Comparison of ENCODE assay signal across 8 cellular contexts in genomic region chr7:66845382-66846095, GRCh38.
A peak's percentile ranks its signal among the peaks of the same experiment; 100 is the strongest.
DNase-seq lines count a peak whose midpoint lies in the region; ATAC-seq, FAIRE-seq and TF ChIP-seq lines count a peak whose summit lies in the region.

No MANE protein-coding gene starts in this region.

- TF ChIP-seq POLR2A in uterus (IDR thresholded peaks at IDR 0.05): no peak

- H3K9me3 ChIP-seq in heart right ventricle (no peaks in the 10 kb centered on the region), mucosa of descending colon (no peaks in the 10 kb centered on the region), uterus (no peaks in the 10 kb centered on the region)

- DNase-seq in heart right ventricle (peak in 1 of 2 donors; percentile 13), cardiac septum (ENCODE audit: low spot score) (no peak), bronchial epithelial cell (ENCODE audit: low read depth) (no peak), mucosa of descending colon (peak; percentile 15 to 66 (median 42)), uterus (no peak), GF-D8 (lab: John Stamatoyannopoulos, UW) (no peak), NCI-H2107 treated with DMSO at 0.1 percent for 48 hours (lab: John Stamatoyannopoulos, UW; ENCODE audit: unreplicated experiment) (no peak)

- TF ChIP-seq CTCF in heart right ventricle (IDR thresholded peaks at IDR 0.05): no peak
- TF ChIP-seq CTCF in bronchial epithelial cell (IDR thresholded peaks at IDR 0.05; ENCODE audit: insufficient read depth, low read length, severe bottlenecking): no peak
- no peak for TF ChIP-seq CTCF in mucosa of descending colon (IDR thresholded peaks at IDR 0.05)
- no peak for TF ChIP-seq CTCF in uterus (IDR thresholded peaks at IDR 0.05)

- H3K4me1 ChIP-seq in heart right ventricle (peaks cover 0 to 19% (median 7%) of the 10 kb centered on the region in 9 donors), mucosa of descending colon (ENCODE audit: low read depth) (peaks cover 13% of the 10 kb centered on the region), uterus (no peaks in the 10 kb centered on the region)

- H3K27me3 ChIP-seq in heart right ventricle (no peaks in the 10 kb centered on the region), bronchial epithelial cell (ENCODE audit: control insufficient read depth, insufficient read depth, low read length) (no peaks in the 10 kb centered on the region), uterus (no peaks in the 10 kb centered on the region)

- peak overlapping the region; percentile 83 to 98 (median 92) for H3K27ac ChIP-seq in heart right ventricle
- H3K27ac ChIP-seq in uterus: peak overlapping the region; percentile 87 to 91

- H3K36me3 ChIP-seq in heart right ventricle: no peaks in the 10 kb centered on the region
- H3K36me3 ChIP-seq in bronchial epithelial cell (ENCODE audit: control insufficient read depth, insufficient read depth, low read length): no peaks in the 10 kb centered on the region
- H3K36me3 ChIP-seq in mucosa of descending colon (ENCODE audit: low read depth): no peaks in the 10 kb centered on the region
- H3K36me3 ChIP-seq in uterus: no peaks in the 10 kb centered on the region

- H3K4me3 ChIP-seq in heart right ventricle (peak overlapping the region; percentile 69 to 99 (median 92)), bronchial epithelial cell (ENCODE audit: low read depth, low read length) (peak overlapping the region; percentile 61), mucosa of descending colon (peak overlapping the region; percentile 48), uterus (peak overlapping the region; percentile 62 to 78)

- ATAC-seq in heart right ventricle (no peak), mucosa of descending colon (no peak), GM21529 (IDR thresholded peaks at IDR 0.05; ENCODE audit: unreplicated experiment) (no peak)

- FAIRE-seq in bronchial epithelial cell (lab: Jason Lieb, UNC): no peak

- intact Hi-C loops in heart right ventricle (cut with DNase I): loop anchor here in 2 of 10 donors (2.0 to 10.0 kb wide), 2 partner anchors 101 to 105 kb away; partner anchors contain the start of gene RABGEF1 (in 2 of the 2)
- intact Hi-C loops in cardiac septum (cut with DNase I): no loop called here
- intact Hi-C loops in mucosa of descending colon (cut with DNase I, micrococcal nuclease): no loop called here
- intact Hi-C loops in uterus (cut with DNase I; ENCODE audit: low total_unique reads): no loop called here

- 56 to 69% methylated on average over 19 of the region's 19 CpGs for WGBS in heart right ventricle, 2 donors

Comparison
In these comparisons a context has a peak if more than half of its experiments do, and no peak if none do; other contexts are left out.
1. DNase-seq: peak in mucosa of descending colon (3 of 3); none in cardiac septum (single experiment), bronchial epithelial cell (single experiment), uterus (0 of 2), GF-D8 (single experiment) and NCI-H2107 treated with DMSO at 0.1 percent for 48 hours (single experiment).
2. Peak in every context shown above with its lines, with median percentiles within 50 percentile points of each other: H3K4me3 ChIP-seq.